ENCODE assay signal across 8 cellular contexts in genomic region chr11:17598700-17599459, GRCh38.
DNase-seq lines count a peak whose midpoint lies in the region; ATAC-seq lines count a peak whose summit lies in the region.

No MANE protein-coding gene starts in this region.

- DNase-seq in activated gamma-delta T cell treated with Interleukin-2 at 50 U/mL for 16 hours (peak; percentile 64), activated gamma-delta T cell (lab: John Stamatoyannopoulos, UW) (no peak), NCI-H2081 (lab: John Stamatoyannopoulos, UW) (peak; percentile 53 to 69), kidney tubule cell (ENCODE audit: low spot score) (peak; percentile 51)
- DNase-seq in activated CD4-positive, CD25-positive, alpha-beta regulatory T cell (lab: John Stamatoyannopoulos, UW) = peak; percentile 10 to 44 (median 24)
- peak; percentile 11 for DNase-seq in central memory CD4-positive, alpha-beta T cell
- peak; percentile 77 to 85 for DNase-seq in stimulated activated CD4-positive, alpha-beta T cell treated with anti-CD3 and anti-CD28 coated beads, Interleukin-2, amount 100 ng/mL, for 24 hours

- ATAC-seq in HG02885 (IDR thresholded peaks at IDR 0.05; ENCODE audit: poor library complexity, unreplicated experiment) = peak; percentile 88
